In genomic region chr20:24165336-24166126, GRCh38 we compare ENCODE assay signal across 22 cellular contexts.
DNase-seq lines count a peak whose midpoint lies in the region; ATAC-seq and TF ChIP-seq lines count a peak whose summit lies in the region.
"Had no signal": no experiment of that assay in that cellular context is flagged by ENCODE, and none has a peak within 500 bp of the region (broad histone marks: within the 10 kb centered on the region; RNA-seq: fewer than 3 reads in every experiment).

No MANE protein-coding gene starts in this region.

- no peaks in the 10 kb centered on the region for H3K79me1 ChIP-seq in mesendoderm (ENCODE audit: low read length)

- H3K27ac ChIP-seq in VCaP (peak overlapping the region; percentile 50), mesendoderm (ENCODE audit: low read depth, low read length) (no peak overlapping the region)
- H3K27ac ChIP-seq: KMS-11, SK-N-MC had no signal

- no peak overlapping the region for H4K8ac ChIP-seq in mesendoderm (ENCODE audit: low read depth, low read length)

- ATAC-seq in HG03039 (IDR thresholded peaks at IDR 0.05; ENCODE audit: unreplicated experiment): no peak

- no peak overlapping the region for H3K9ac ChIP-seq in mesendoderm (ENCODE audit: low read length)
- H3K9ac ChIP-seq: KMS-11 had no signal

- H4K5ac ChIP-seq in mesendoderm (ENCODE audit: low read length): no peak overlapping the region

- H2AK5ac ChIP-seq in mesendoderm (ENCODE audit: low read length): no peak overlapping the region

- DNase-seq in LNCaP clone FGC (ENCODE audit: low read depth): peak; percentile 72
- DNase-seq in mesendoderm: no peak
- DNase-seq in pulmonary artery endothelial cell (ENCODE audit: low read depth, low spot score): peak; percentile 27
- DNase-seq in MG63: no peak
- no peak for DNase-seq in GDM1 (lab: John Stamatoyannopoulos, UW)
- DNase-seq in NCI-H1105 treated with DMSO at 0.1 percent for 48 hours (lab: John Stamatoyannopoulos, UW): no peak
- DNase-seq: BE2C; CD4-positive, CD25-positive, alpha-beta regulatory T cell; EL; HCEC 1CT; IMR-90; MV-4-11; NCI-H1694; NCI-H2081; NCI-H446; NCI-H526; OCI-M1; SHP77 had no signal

- H3K36me3 ChIP-seq in mesendoderm (ENCODE audit: control insufficient read depth, insufficient read depth, low read length): no peaks in the 10 kb centered on the region
- no peaks in the 10 kb centered on the region for H3K36me3 ChIP-seq in MG63
- H3K36me3 ChIP-seq: BE2C had no signal

- no peak overlapping the region for H3K4ac ChIP-seq in mesendoderm (ENCODE audit: low read depth, low read length)

- no peak overlapping the region for H3K4me3 ChIP-seq in LNCaP clone FGC (ENCODE audit: low read depth, low read length)
- H3K4me3 ChIP-seq in mesendoderm (ENCODE audit: low read length): no peak overlapping the region
- H3K4me3 ChIP-seq in MG63: no peak overlapping the region
- H3K4me3 ChIP-seq: SK-N-MC had no signal

- H3K4me1 ChIP-seq in mesendoderm (ENCODE audit: control insufficient read depth, low read depth, low read length): peaks cover 10% of the 10 kb centered on the region
- H3K4me1 ChIP-seq: BE2C had no signal

- peak overlapping the region; percentile 26 for H3K56ac ChIP-seq in mesendoderm (ENCODE audit: low read length)

- H3K27me3 ChIP-seq in mesendoderm (ENCODE audit: insufficient read depth, low read length, poor library complexity) (no peaks in the 10 kb centered on the region), MG63 (no peaks in the 10 kb centered on the region)
- H3K27me3 ChIP-seq: BE2C had no signal

- no peak overlapping the region for H3K4me2 ChIP-seq in mesendoderm (ENCODE audit: low read length)
- H3K4me2 ChIP-seq: KMS-11 had no signal

- TF ChIP-seq CTCF in LNCaP clone FGC (IDR thresholded peaks at IDR 0.05; ENCODE audit: control insufficient read depth, extremely low read depth, insufficient read depth) (no peak), VCaP (conservative IDR thresholded peaks at IDR 0.05) (no peak)

- H3K18ac ChIP-seq in mesendoderm (ENCODE audit: low read length): no peak overlapping the region

- no peak overlapping the region for H2BK15ac ChIP-seq in mesendoderm (replicated peaks; ENCODE audit: low read depth)

- H3K9me3 ChIP-seq in MG63: no peaks in the 10 kb centered on the region
- H3K9me3 ChIP-seq: BE2C had no signal

- no peaks in the 10 kb centered on the region for H3K79me2 ChIP-seq in mesendoderm (ENCODE audit: control insufficient read depth, insufficient read depth, low read length)

- H2BK5ac ChIP-seq in mesendoderm (ENCODE audit: low read length): no peak overlapping the region

- no CpG with 5 or more reads among the region's 6 CpGs for WGBS in mesendoderm (ENCODE audit: extremely low coverage, insufficient coverage, low lambda C conversion rate)

- H2BK120ac ChIP-seq in mesendoderm (ENCODE audit: low read depth, low read length): no peak overlapping the region

- no peak overlapping the region for H3K23ac ChIP-seq in mesendoderm (ENCODE audit: low read length)

Comparison
In these comparisons a context has a peak if more than half of its experiments do, and no peak if none do; other contexts are left out.
1. DNase-seq: peak in LNCaP clone FGC (single experiment) and pulmonary artery endothelial cell (single experiment); none in mesendoderm (single experiment), MG63 (single experiment), GDM1 (single experiment) and NCI-H1105 treated with DMSO at 0.1 percent for 48 hours (single experiment).